14 cellular contexts compared by ENCODE assay signal in the genomic region with DNA sequence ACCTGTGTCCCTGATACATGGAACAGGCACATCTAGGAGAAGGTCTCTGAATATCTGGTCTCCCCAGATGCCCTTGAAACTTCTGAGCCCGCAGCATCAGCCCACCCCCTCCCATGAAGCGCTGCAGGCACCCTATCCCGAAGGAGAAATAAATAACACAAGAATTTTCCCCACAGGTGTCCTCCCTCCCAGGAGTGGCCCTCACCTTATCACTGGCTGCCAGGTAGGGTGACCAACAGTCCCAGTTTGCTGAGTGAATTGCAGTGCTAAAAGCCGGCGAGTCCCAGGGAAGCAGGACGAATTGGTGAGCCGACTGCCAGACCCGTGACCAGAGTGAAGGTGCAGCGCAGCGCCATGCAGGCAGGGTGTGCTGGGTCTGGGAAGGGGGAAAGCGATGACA. TPM values are rescaled to one million over a fixed set of nuclear protein-coding genes. Genes with fewer than 3 reads are reported as not detected.
"Had no signal": no experiment of that assay in that cellular context is flagged by ENCODE, and none has a peak within 500 bp of the region (broad histone marks: within the 10 kb centered on the region; RNA-seq: fewer than 3 reads in every experiment).

No MANE protein-coding gene starts in this region.

RNA-seq across cellular contexts. Expression of a gene that starts 15.7 kb away (rescaled TPM):
- total RNA-seq: subcutaneous adipose tissue, suprapubic skin, temporal lobe, thoracic aorta, thyroid gland, tibial nerve, transverse colon, upper lobe of left lung, upper lobe of right lung, ureter, urinary bladder, uterus, vagina had no signal
- polyA plus RNA-seq: stomach, urinary bladder had no signal

RNA-seq across cellular contexts. Expression of a gene that starts 53.3 kb away (rescaled TPM):
- total RNA-seq: stomach, subcutaneous adipose tissue, suprapubic skin, thoracic aorta, thyroid gland, tibial nerve, transverse colon, upper lobe of left lung, upper lobe of right lung, ureter, urinary bladder, uterus, vagina had no signal
- polyA plus RNA-seq: stomach, urinary bladder had no signal
